18 cellular contexts compared by ENCODE assay signal in genomic region chr20:32675223-32675975, GRCh38. TPM values are rescaled to one million over a fixed set of nuclear protein-coding genes. Genes with fewer than 3 reads are reported as not detected.
DNase-seq lines count a peak whose midpoint lies in the region; ATAC-seq and TF ChIP-seq lines count a peak whose summit lies in the region.
"Had no signal": no experiment of that assay in that cellular context is flagged by ENCODE, and none has a peak within 500 bp of the region (broad histone marks: within the 10 kb centered on the region; RNA-seq: fewer than 3 reads in every experiment).

No MANE protein-coding gene starts in this region.

- no peak for TF ChIP-seq CTCF in natural killer cell (IDR thresholded peaks at IDR 0.05)
- TF ChIP-seq CTCF in progenitor cell of endocrine pancreas (IDR thresholded peaks at IDR 0.05; ENCODE audit: unreplicated experiment) = no peak

- intact Hi-C loops in natural killer cell (cut with micrococcal nuclease) = no loop called here

- peak overlapping the region in 1 of 2 donors; percentile 6 for H3K27ac Mint-ChIP-seq in natural killer cell treated with Interleukin-12 subunit alpha and Interleukin-12 subunit beta and Interleukin-15 and Interleukin-18, amount 100 ng/mL, for 72 hours
- H3K27ac Mint-ChIP-seq in natural killer cell = peak overlapping the region in 1 of 2 donors; percentile 47
- peak overlapping the region; percentile 5 for H3K27ac Mint-ChIP-seq in progenitor cell of endocrine pancreas

- no peak for DNase-seq in natural killer cell treated with Interleukin-12 subunit alpha and Interleukin-12 subunit beta and Interleukin-15 and Interleukin-18, amount 100 ng/mL, for 72 hours (ENCODE audit: low spot score)
- DNase-seq in natural killer cell (no peak), NCI-H2081 (lab: John Stamatoyannopoulos, UW) (peak; percentile 86 to 93), SW480 (ENCODE audit: low spot score) (peak; percentile 92), progenitor cell of endocrine pancreas (ENCODE audit: low spot score, unreplicated experiment) (no peak)
- no peak for DNase-seq in effector CD4-positive, alpha-beta T cell
- no peak for DNase-seq in activated CD4-positive, CD25-positive, alpha-beta regulatory T cell (lab: John Stamatoyannopoulos, UW)
- DNase-seq: activated gamma-delta T cell treated with Interleukin-2 at 50 U/mL for 16 hours; Calu3; erythroblast; immature natural killer cell; NCI-H2227 treated with DMSO at 0.1 percent for 48 hours; stimulated activated CD4-positive, alpha-beta T cell treated with anti-CD3 and anti-CD28 coated beads, Interleukin-15, amount 100 ng/mL, for 24 hours had no signal

- no peak for ATAC-seq in natural killer cell treated with Interleukin-12 subunit alpha and Interleukin-12 subunit beta and Interleukin-15 and Interleukin-18, amount 100 ng/mL, for 72 hours
- ATAC-seq in natural killer cell = no peak
- ATAC-seq in GM18868 (IDR thresholded peaks at IDR 0.05; ENCODE audit: unreplicated experiment) = no peak
- ATAC-seq: Panc1 had no signal

- H3K36me3 Mint-ChIP-seq in natural killer cell treated with Interleukin-12 subunit alpha and Interleukin-12 subunit beta and Interleukin-15 and Interleukin-18, amount 100 ng/mL, for 72 hours = no peaks in the 10 kb centered on the region
- H3K36me3 Mint-ChIP-seq in natural killer cell = no peaks in the 10 kb centered on the region
- H3K36me3 Mint-ChIP-seq in progenitor cell of endocrine pancreas (ENCODE audit: insufficient read depth) = no peaks in the 10 kb centered on the region
- H3K36me3 Mint-ChIP-seq: immature natural killer cell; naive thymus-derived CD4-positive, alpha-beta T cell had no signal

- H3K4me1 Mint-ChIP-seq in natural killer cell treated with Interleukin-12 subunit alpha and Interleukin-12 subunit beta and Interleukin-15 and Interleukin-18, amount 100 ng/mL, for 72 hours (ENCODE audit: low read depth in 2 of 2) = peaks cover 23 to 24% of the 10 kb centered on the region in 2 donors
- H3K4me1 Mint-ChIP-seq in natural killer cell = peaks cover 18 to 33% of the 10 kb centered on the region in 2 donors
- no peaks in the 10 kb centered on the region for H3K4me1 Mint-ChIP-seq in progenitor cell of endocrine pancreas (ENCODE audit: low read depth)

- H3K9me3 Mint-ChIP-seq in natural killer cell treated with Interleukin-12 subunit alpha and Interleukin-12 subunit beta and Interleukin-15 and Interleukin-18, amount 100 ng/mL, for 72 hours = no peaks in the 10 kb centered on the region
- no peaks in the 10 kb centered on the region for H3K9me3 Mint-ChIP-seq in natural killer cell
- no peaks in the 10 kb centered on the region for H3K9me3 Mint-ChIP-seq in progenitor cell of endocrine pancreas (ENCODE audit: low read depth)
- H3K9me3 Mint-ChIP-seq: immature natural killer cell had no signal

- H3K27me3 Mint-ChIP-seq in natural killer cell treated with Interleukin-12 subunit alpha and Interleukin-12 subunit beta and Interleukin-15 and Interleukin-18, amount 100 ng/mL, for 72 hours = no peaks in the 10 kb centered on the region
- H3K27me3 Mint-ChIP-seq in natural killer cell (ENCODE audit: low read depth in 2 of 2) (no peaks in the 10 kb centered on the region), progenitor cell of endocrine pancreas (peaks cover 3% of the 10 kb centered on the region)

- H3K4me3 Mint-ChIP-seq in natural killer cell treated with Interleukin-12 subunit alpha and Interleukin-12 subunit beta and Interleukin-15 and Interleukin-18, amount 100 ng/mL, for 72 hours = peak overlapping the region; percentile 15
- H3K4me3 Mint-ChIP-seq in natural killer cell (no peak overlapping the region), progenitor cell of endocrine pancreas (ENCODE audit: low read depth) (no peak overlapping the region)

RNA-seq across cellular contexts. Expression of gene C20orf203, which starts 1.7 kb away (rescaled TPM):
- total RNA-seq in natural killer cell treated with Interleukin-12 subunit alpha and Interleukin-12 subunit beta and Interleukin-15 and Interleukin-18, amount 100 ng/mL, for 72 hours = under 1 TPM; 0.07 to 0.17 TPM
- total RNA-seq in natural killer cell = under 1 TPM; 0.45 to 0.68 (median 0.61) TPM
- total RNA-seq in progenitor cell of endocrine pancreas = 0.10 and 0.24 TPM in 2 replicates
- total RNA-seq: Calu3, renal cortical epithelial cell, vagina had no signal

Comparison
In these comparisons a context has a peak if more than half of its experiments do, and no peak if none do; other contexts are left out.
1. DNase-seq: peak in NCI-H2081 (2 of 2) and SW480 (single experiment); none in natural killer cell treated with Interleukin-12 subunit alpha and Interleukin-12 subunit beta and Interleukin-15 and Interleukin-18, amount 100 ng/mL, for 72 hours (single experiment), natural killer cell (single experiment), progenitor cell of endocrine pancreas (single experiment), effector CD4-positive, alpha-beta T cell (single experiment) and activated CD4-positive, CD25-positive, alpha-beta regulatory T cell (0 of 4).